In genomic region chr10:50624866-50625491, GRCh38 we compare ENCODE assay signal across 1 cellular context.
TF ChIP-seq lines count a peak whose summit lies in the region.

No MANE protein-coding gene starts in this region.

TF ChIP-seq in HepG2, 621 proteins besides CTCF, POLR2A, EP300 and RAD21 (continued from another document and continues in another):
- TF ChIP-seq ZNF687 (CRISPR knock-in tag; IDR thresholded peaks at IDR 0.05) (peak; percentile 94), SRSF4 (IDR thresholded peaks at IDR 0.05; ENCODE audit: low read depth, low read length, poor library complexity, severe bottlenecking) (no peak), DDIT3 (CRISPR knock-in tag; IDR thresholded peaks at IDR 0.05) (no peak), GFI1 (CRISPR knock-in tag; IDR thresholded peaks at IDR 0.05; ENCODE audit: borderline replicate concordance) (peak; percentile 42; the same call in 1 of the 2 replicates), TIGD3 (CRISPR knock-in tag; IDR thresholded peaks at IDR 0.05; ENCODE audit: borderline replicate concordance) (no peak), GMEB1 (CRISPR knock-in tag; IDR thresholded peaks at IDR 0.05; ENCODE audit: borderline replicate concordance) (no peak; the same call in 1 of the 2 replicates), HOXA5 (CRISPR knock-in tag; IDR thresholded peaks at IDR 0.05) (peak; percentile 35), CAMTA2 (CRISPR knock-in tag; IDR thresholded peaks at IDR 0.05; ENCODE audit: borderline replicate concordance) (no peak), GZF1 (CRISPR knock-in tag; IDR thresholded peaks at IDR 0.05) (no peak), ZMYM2 (CRISPR knock-in tag; IDR thresholded peaks at IDR 0.05) (no peak), ZNF816 (CRISPR knock-in tag; IDR thresholded peaks at IDR 0.05; ENCODE audit: borderline replicate concordance) (peak; percentile 19; the same call in 1 of the 2 replicates), RFX5 (IDR thresholded peaks at IDR 0.05; ENCODE audit: low read depth, low read length) (no peak), HDAC1 (CRISPR knock-in tag; IDR thresholded peaks at IDR 0.05) (peak; percentile 67), RNF2 (conservative IDR thresholded peaks at IDR 0.05; ENCODE audit: low read depth) (0 out of 2 replicates have a peak, but pooled peaks have one; percentile 4), ZNF484 (CRISPR knock-in tag; IDR thresholded peaks at IDR 0.05; ENCODE audit: borderline replicate concordance, low read depth) (no peak), HBP1 (CRISPR knock-in tag; IDR thresholded peaks at IDR 0.05; ENCODE audit: low read depth) (peak; percentile 68; the same call in 1 of the 2 replicates), CC2D1A (CRISPR knock-in tag; IDR thresholded peaks at IDR 0.05) (no peak), THAP11 (CRISPR knock-in tag; IDR thresholded peaks at IDR 0.05) (peak; percentile 67), NR3C1 (CRISPR knock-in tag; IDR thresholded peaks at IDR 0.05) (no peak), MAX (IDR thresholded peaks at IDR 0.05) (peak; percentile 85), KLF15 (CRISPR knock-in tag; IDR thresholded peaks at IDR 0.05; ENCODE audit: borderline replicate concordance) (no peak; the same call in 1 of the 2 replicates), ZBTB33 (CRISPR knock-in tag; IDR thresholded peaks at IDR 0.05) (no peak), NCOA2 (CRISPR knock-in tag; IDR thresholded peaks at IDR 0.05) (no peak; the same call in 1 of the 2 replicates), HOXD1 (CRISPR knock-in tag; IDR thresholded peaks at IDR 0.05) (0 out of 2 replicates have a peak, but pooled peaks have one; percentile 29), SSRP1 (CRISPR knock-in tag; IDR thresholded peaks at IDR 0.05) (no peak), TRAFD1 (CRISPR knock-in tag; IDR thresholded peaks at IDR 0.05; ENCODE audit: borderline replicate concordance) (no peak), GATA4 (IDR thresholded peaks at IDR 0.05; ENCODE audit: borderline replicate concordance, low read depth) (no peak), KAT7 (CRISPR knock-in tag; IDR thresholded peaks at IDR 0.05; ENCODE audit: borderline replicate concordance) (peak; percentile 95), SALL1 (CRISPR knock-in tag; IDR thresholded peaks at IDR 0.05) (peak; percentile 70), ZNF281 (CRISPR knock-in tag; IDR thresholded peaks at IDR 0.05; ENCODE audit: borderline replicate concordance) (0 out of 2 replicates have a peak, but pooled peaks have one; percentile 20), TBX3 (IDR thresholded peaks at IDR 0.05; ENCODE audit: borderline replicate concordance) (no peak), MLXIP (CRISPR knock-in tag; IDR thresholded peaks at IDR 0.05; ENCODE audit: borderline replicate concordance) (no peak; the same call in 1 of the 2 replicates), AKAP8 (CRISPR knock-in tag; IDR thresholded peaks at IDR 0.05) (peak; percentile 84), ZNF101 (CRISPR knock-in tag; IDR thresholded peaks at IDR 0.05; ENCODE audit: borderline replicate concordance, low read depth) (no peak), BRD4 (CRISPR knock-in tag; IDR thresholded peaks at IDR 0.05) (peak; percentile 68), ZBTB25 (CRISPR knock-in tag; IDR thresholded peaks at IDR 0.05) (peak; percentile 28), ZBTB38 (CRISPR knock-in tag; IDR thresholded peaks at IDR 0.05) (peak; percentile 12), ZNF670 (CRISPR knock-in tag; IDR thresholded peaks at IDR 0.05; ENCODE audit: borderline replicate concordance) (no peak)
